In genomic region chr17:77445030-77445907, GRCh38 we compare ENCODE assay signal across 1 cellular context.
TF ChIP-seq lines count a peak whose summit lies in the region.

No MANE protein-coding gene starts in this region.

TF ChIP-seq in HepG2, 621 proteins besides CTCF, POLR2A, EP300 and RAD21 (continued from another document):
- TF ChIP-seq NR2F6 (IDR thresholded peaks at IDR 0.05) (no peak), NR2F6 (CRISPR knock-in tag; IDR thresholded peaks at IDR 0.05) (no peak)
TF ChIP-seq in HepG2: peak in this region for 7.
